ENCODE assay signal across 10 cellular contexts in genomic region chr2:216350214-216350789, GRCh38. TPM values are rescaled to one million over a fixed set of nuclear protein-coding genes. Genes with fewer than 3 reads are reported as not detected.
DNase-seq lines count a peak whose midpoint lies in the region; ATAC-seq and TF ChIP-seq lines count a peak whose summit lies in the region.
"Had no signal": no experiment of that assay in that cellular context is flagged by ENCODE, and none has a peak within 500 bp of the region (broad histone marks: within the 10 kb centered on the region; RNA-seq: fewer than 3 reads in every experiment).

No MANE protein-coding gene starts in this region.

- peaks cover 17% of the 10 kb centered on the region for H3K4me1 ChIP-seq in foreskin keratinocyte

- H3K27me3 ChIP-seq in foreskin keratinocyte: no peaks in the 10 kb centered on the region
- H3K27me3 ChIP-seq: BLaER1 treated with 17β-estradiol and CSF1 and Interleukin-3, amounts not matched to agents 10 nM and 100 nM had no signal

- no peak overlapping the region for H3K27ac ChIP-seq in foreskin keratinocyte
- H3K27ac ChIP-seq: BLaER1 treated with 17β-estradiol and CSF1 and Interleukin-3, amounts not matched to agents 10 nM and 100 nM had no signal

- DNase-seq in activated gamma-delta T cell treated with Interleukin-2 at 50 U/mL for 16 hours (peak; percentile 50), activated gamma-delta T cell (lab: John Stamatoyannopoulos, UW) (no peak), foreskin keratinocyte (peak; percentile 40 to 67), SIG-M5 (lab: John Stamatoyannopoulos, UW) (no peak), GM10266 (ENCODE audit: extremely low spot score) (no peak)
- DNase-seq in activated CD8-positive, alpha-beta memory T cell treated with anti-CD3 and anti-CD28 coated beads, Interleukin-2, amount 50 U/mL, for 4 hours: peak; percentile 34
- peak; percentile 38 for DNase-seq in stimulated activated naive CD8-positive, alpha-beta T cell treated with anti-CD3 and anti-CD28 coated beads, Interleukin-15, Interleukin-2, amounts not matched to agents 100 U/mL and 50 U/mL, for 24 hours
- DNase-seq: midbrain had no signal

- ATAC-seq in foreskin keratinocyte (peak; percentile 68), HG03439 (IDR thresholded peaks at IDR 0.05; ENCODE audit: unreplicated experiment) (no peak)
- ATAC-seq in stimulated activated naive CD8-positive, alpha-beta T cell treated with anti-CD3 and anti-CD28 coated beads, Interleukin-15, Interleukin-2, amounts not matched to agents 100 U/mL and 50 U/mL, for 24 hours: peak; percentile 65

- TF ChIP-seq CTCF in foreskin keratinocyte (conservative IDR thresholded peaks at IDR 0.05) (peak; percentile 45), GM10266 (IDR thresholded peaks at IDR 0.05; ENCODE audit: control insufficient read depth, insufficient read depth, low read depth, missing control alignments) (no peak)

RNA-seq across cellular contexts. Expression of gene MARCHF4, which starts 22.0 kb away (rescaled TPM):
- total RNA-seq in foreskin keratinocyte: 13.2 and 16.7 TPM in 2 replicates
- polyA plus RNA-seq in foreskin keratinocyte: 13.1 and 14.9 TPM in 2 replicates

Comparison
In these comparisons a context has a peak if more than half of its experiments do, and no peak if none do; other contexts are left out.
1. DNase-seq: peak in activated gamma-delta T cell treated with Interleukin-2 at 50 U/mL for 16 hours (single experiment), activated CD8-positive, alpha-beta memory T cell treated with anti-CD3 and anti-CD28 coated beads, Interleukin-2, amount 50 U/mL, for 4 hours (single experiment), foreskin keratinocyte (2 of 2) and stimulated activated naive CD8-positive, alpha-beta T cell treated with anti-CD3 and anti-CD28 coated beads, Interleukin-15, Interleukin-2, amounts not matched to agents 100 U/mL and 50 U/mL, for 24 hours (single experiment); none in activated gamma-delta T cell (single experiment), SIG-M5 (single experiment) and GM10266 (single experiment).